ENCODE assay signal across 9 cellular contexts in the genomic region with DNA sequence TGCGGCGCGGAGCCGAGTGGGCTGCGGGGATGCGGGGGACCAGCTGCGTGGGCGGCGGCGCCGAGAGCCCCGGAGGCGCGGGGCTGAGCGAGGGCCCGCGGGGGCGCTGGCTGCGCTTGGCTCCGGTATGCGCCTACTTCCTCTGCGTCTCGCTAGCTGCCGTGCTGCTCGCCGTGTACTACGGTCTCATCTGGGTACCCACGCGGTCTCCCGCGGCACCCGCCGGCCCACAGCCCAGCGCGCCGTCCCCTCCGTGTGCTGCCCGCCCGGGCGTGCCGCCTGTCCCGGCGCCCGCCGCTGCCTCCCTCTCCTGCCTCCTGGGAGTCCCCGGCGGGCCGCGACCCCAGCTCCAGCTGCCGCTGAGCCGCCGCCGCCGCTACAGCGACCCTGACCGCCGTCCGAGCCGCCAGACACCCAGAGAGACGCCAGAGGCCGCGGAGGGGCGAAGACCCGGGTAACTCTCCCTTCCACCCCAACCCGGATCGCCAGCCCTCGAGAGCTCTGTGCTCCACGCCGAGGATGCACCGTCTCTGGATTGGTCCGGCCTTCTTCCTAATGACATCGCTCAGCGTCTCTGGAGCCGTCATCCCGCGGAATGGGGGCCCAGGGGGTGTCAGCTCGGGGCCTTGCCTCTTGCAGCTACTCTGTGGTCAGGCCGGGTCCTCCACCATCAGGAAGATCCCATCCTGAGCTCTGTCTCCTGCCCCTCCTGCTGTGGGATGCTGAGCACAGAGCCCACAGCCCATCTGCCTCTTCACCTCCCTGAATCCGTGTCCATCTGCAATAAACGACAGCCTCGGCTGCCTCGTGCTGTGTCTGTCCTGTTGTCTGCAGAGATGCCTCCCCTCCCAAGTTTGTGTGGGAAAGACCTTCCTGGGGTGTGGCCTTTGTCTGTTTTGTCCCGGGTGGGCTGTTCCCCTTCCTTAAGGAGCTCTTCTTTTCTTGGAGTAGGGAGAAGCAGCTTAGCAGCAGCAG. TPM values are rescaled to one million over a fixed set of nuclear protein-coding genes. Genes with fewer than 3 reads are reported as not detected.
A peak's percentile ranks its signal among the peaks of the same experiment; 100 is the strongest.
DNase-seq lines count a peak whose midpoint lies in the region; ATAC-seq, FAIRE-seq and TF ChIP-seq lines count a peak whose summit lies in the region.
"Had no signal": no experiment of that assay in that cellular context is flagged by ENCODE, and none has a peak within 500 bp of the region (broad histone marks: within the 10 kb centered on the region; RNA-seq: fewer than 3 reads in every experiment).

No MANE protein-coding gene starts in this region.

- H3K27ac Mint-ChIP-seq in activated naive CD8-positive, alpha-beta T cell treated with anti-CD3 and anti-CD28 coated beads, Interleukin-2, amount 10 ng/mL, durations not matched to agents 7 days and 5 days, result peak overlapping the region; percentile 54

- no peaks in the 10 kb centered on the region for H3K9me2 ChIP-seq in SK-N-SH

- H3K36me3 Mint-ChIP-seq in activated naive CD8-positive, alpha-beta T cell treated with anti-CD3 and anti-CD28 coated beads, Interleukin-2, amount 10 ng/mL, durations not matched to agents 7 days and 5 days, result peaks cover 22% of the 10 kb centered on the region

- WGBS in SK-N-SH (ENCODE audit: low lambda C conversion rate), result 12% methylated on average over 32 of the region's 83 CpGs
- WGBS in small intestine, 3 donors, result 7 to 20% (median 14%) methylated on average over 35 to 83 of the region's 83 CpGs

- H3K4me3 ChIP-seq in SK-N-SH (ENCODE audit: low read depth in 2 of 2, low read length in 1 of 2) (peak overlapping the region; percentile 53 to 56), iPS-15b (ENCODE audit: low read depth, low read length) (peak overlapping the region; percentile 59), small intestine (ENCODE audit: low read depth in 1 of 2, low read length in 2 of 2) (peak overlapping the region; percentile 52 to 63)

- H3K36me3 ChIP-seq in SK-N-SH (replicated peaks in 1 of 2; ENCODE audit: control insufficient read depth in 1 of 2, insufficient read depth in 2 of 2, low read length in 1 of 2) (peaks cover 10 to 13% of the 10 kb centered on the region in 2 experiments), iPS-15b (ENCODE audit: control insufficient read depth, insufficient read depth, low read length) (peaks cover 15% of the 10 kb centered on the region), small intestine (ENCODE audit: control insufficient read depth in 2 of 2, insufficient read depth in 2 of 2, low read length in 2 of 2) (peaks cover 0 to 4% of the 10 kb centered on the region in 2 donors)

- H3F3A ChIP-seq in SK-N-SH (replicated peaks; ENCODE audit: insufficient read depth), result peaks cover 28% of the 10 kb centered on the region

- FAIRE-seq in small intestine (lab: Jason Lieb, UNC), result no peak
- FAIRE-seq in HTR-8/SVneo (lab: Jason Lieb, UNC), result no peak
- FAIRE-seq: colon had no signal

- CTCF ChIA-PET in SK-N-SH (lab: Yijun Ruan, JAX), result interaction anchor here (0.7 to 3.7 kb wide), 11 partner anchors 9 to 424 kb away, joined by 3 to 34 read pairs (median 5); partner anchors contain the start of gene DHX34

- H3K27ac ChIP-seq in SK-N-SH (ENCODE audit: low read depth in 2 of 2, low read length in 1 of 2), result peak overlapping the region in 1 of 2 experiments; percentile 39; a peak in 3 of 4 replicates
- H3K27ac ChIP-seq in small intestine (ENCODE audit: low read depth in 1 of 2, low read length in 1 of 2), result peak overlapping the region in 1 of 2 donors; percentile 55

- no peaks in the 10 kb centered on the region for H3K27me3 Mint-ChIP-seq in activated naive CD8-positive, alpha-beta T cell treated with anti-CD3 and anti-CD28 coated beads, Interleukin-2, amount 10 ng/mL, durations not matched to agents 7 days and 5 days

- no peak overlapping the region for H2AFZ ChIP-seq in SK-N-SH (ENCODE audit: low read depth)

- no peaks in the 10 kb centered on the region for H3K9me3 Mint-ChIP-seq in activated naive CD8-positive, alpha-beta T cell treated with anti-CD3 and anti-CD28 coated beads, Interleukin-2, amount 10 ng/mL, durations not matched to agents 7 days and 5 days

- H3K9ac ChIP-seq in SK-N-SH (peak overlapping the region; percentile 59), iPS-15b (ENCODE audit: low read depth, low read length) (no peak overlapping the region)

- H3K4me1 ChIP-seq in SK-N-SH (ENCODE audit: control insufficient read depth in 1 of 2, insufficient read depth in 2 of 2, low read depth in 1 of 2, low read length in 1 of 2) (peaks cover 10 to 18% of the 10 kb centered on the region in 2 experiments; a peak in 3 of 4 replicates), iPS-15b (ENCODE audit: control insufficient read depth, insufficient read depth, low read length) (peaks cover 3% of the 10 kb centered on the region), small intestine (ENCODE audit: control insufficient read depth in 2 of 2, insufficient read depth in 1 of 2, low read depth in 1 of 2, low read length in 1 of 2) (peaks cover 0 to 2% of the 10 kb centered on the region in 2 donors)

- POLR2A ChIA-PET in SK-N-SH (lab: Yijun Ruan, JAX), result interaction anchor here (0.6 to 2.6 kb wide), 3 partner anchors 18 to 444 kb away, joined by 3 to 18 read pairs (median 4); partner anchors contain the start of gene CCDC9
- POLR2A ChIA-PET in activated naive CD8-positive, alpha-beta T cell treated with anti-CD3 and anti-CD28 coated beads, Interleukin-2, amount 10 ng/mL, durations not matched to agents 7 days and 5 days (lab: Charles Lee), result interaction anchor here (0.9 to 2.8 kb wide), 11 partner anchors 12 to 227 kb away, joined by 3 to 63 read pairs (median 10); partner anchors contain the start of genes CCDC9, DHX34, TMEM160 and ZC3H4

- H3K79me2 ChIP-seq in SK-N-SH (ENCODE audit: insufficient read depth), result no peaks in the 10 kb centered on the region

- no peak for TF ChIP-seq EP300 in SK-N-SH (IDR thresholded peaks at IDR 0.05; ENCODE audit: borderline replicate concordance in 1 of 2, low read depth in 1 of 2, low read length in 1 of 2)

- H3K4me2 ChIP-seq in SK-N-SH, result peak overlapping the region; percentile 82

- no peak for TF ChIP-seq RAD21 in SK-N-SH (IDR thresholded peaks at IDR 0.05; ENCODE audit: low read length)

- no peak for TF ChIP-seq CTCF in SK-N-SH (IDR thresholded peaks at IDR 0.05)

- H3K4me3 Mint-ChIP-seq in activated naive CD8-positive, alpha-beta T cell treated with anti-CD3 and anti-CD28 coated beads, Interleukin-2, amount 10 ng/mL, durations not matched to agents 7 days and 5 days, result peak overlapping the region; percentile 66

- H3K9me3 ChIP-seq in SK-N-SH (no peaks in the 10 kb centered on the region), iPS-15b (ENCODE audit: control insufficient read depth, insufficient read depth, low read length) (no peaks in the 10 kb centered on the region), small intestine (ENCODE audit: control insufficient read depth, low read depth) (no peaks in the 10 kb centered on the region)

- DNase-seq in SK-N-SH (peak; percentile 60), small intestine (no peak), HTR-8/SVneo (ENCODE audit: insufficient read length, low spot score) (no peak)
- no peak for DNase-seq in activated naive CD8-positive, alpha-beta T cell treated with anti-CD3 and anti-CD28 coated beads, Interleukin-2, amount 10 ng/mL, durations not matched to agents 7 days and 5 days

- H3K4me1 Mint-ChIP-seq in activated naive CD8-positive, alpha-beta T cell treated with anti-CD3 and anti-CD28 coated beads, Interleukin-2, amount 10 ng/mL, durations not matched to agents 7 days and 5 days, result peaks cover 13% of the 10 kb centered on the region

- no peak; the same call in 2 of the 3 replicates for ATAC-seq in SK-N-SH treated with all-trans-retinoic acid at 6 μM for 48 hours
- ATAC-seq in HG03442 (IDR thresholded peaks at IDR 0.05; ENCODE audit: unreplicated experiment), result peak; percentile 1
- ATAC-seq in activated naive CD8-positive, alpha-beta T cell treated with anti-CD3 and anti-CD28 coated beads, Interleukin-2, amount 10 ng/mL, durations not matched to agents 7 days and 5 days (ENCODE audit: low read depth), result peak; percentile 4
- no peak for ATAC-seq in GM18870 (IDR thresholded peaks at IDR 0.05; ENCODE audit: unreplicated experiment)

- H4K20me1 ChIP-seq in SK-N-SH (ENCODE audit: insufficient read depth), result no peaks in the 10 kb centered on the region; the same call in 1 of the 2 replicates

- H3K27me3 ChIP-seq in SK-N-SH (ENCODE audit: insufficient read depth) (no peaks in the 10 kb centered on the region), iPS-15b (ENCODE audit: control insufficient read depth, insufficient read depth, low read length) (peaks cover 8% of the 10 kb centered on the region), small intestine (ENCODE audit: control insufficient read depth in 2 of 2, insufficient read depth in 2 of 2, low read length in 2 of 2) (no peaks in the 10 kb centered on the region)

RNA-seq across cellular contexts. Expression of gene INAFM1, which starts 0.5 kb away (rescaled TPM):
- 3.8 and 5.5 TPM in 2 replicates for polyA plus RNA-seq in SK-N-SH (2012; rRNA removed)
- 2.3 and 3.0 TPM in 2 replicates for polyA plus RNA-seq in SK-N-SH (2012; cell fraction: cytosol; rRNA removed)
- 10.2 and 19.9 TPM in 2 replicates for polyA plus RNA-seq in SK-N-SH (2012; cell fraction: nucleus; rRNA removed)
- 10 to 100 TPM; 14.2 to 15.4 TPM for total RNA-seq in activated naive CD8-positive, alpha-beta T cell treated with anti-CD3 and anti-CD28 coated beads, Interleukin-2, amount 10 ng/mL, durations not matched to agents 7 days and 5 days
- polyA plus RNA-seq in small intestine, result 1 to 10 TPM; 5.8 to 6.6 (median 5.9) TPM

RNA-seq across cellular contexts. Expression of gene CCDC9, which starts 18.9 kb away (rescaled TPM):
- polyA plus RNA-seq in SK-N-SH (2012; rRNA removed) (9.8 and 12.4 TPM in 2 replicates), small intestine (10 to 100 TPM; 12.1 to 23.0 (median 22.2) TPM)
- 4.0 and 5.3 TPM in 2 replicates for polyA plus RNA-seq in SK-N-SH (2012; cell fraction: cytosol; rRNA removed)
- polyA plus RNA-seq in SK-N-SH (2012; cell fraction: nucleus; rRNA removed), result 28.4 and 46.4 TPM in 2 replicates
- 10 to 100 TPM; 37.8 to 39.6 TPM for total RNA-seq in activated naive CD8-positive, alpha-beta T cell treated with anti-CD3 and anti-CD28 coated beads, Interleukin-2, amount 10 ng/mL, durations not matched to agents 7 days and 5 days

RNA-seq across cellular contexts. Expression of gene C5AR1, which starts 34.5 kb away (rescaled TPM):
- polyA plus RNA-seq in SK-N-SH (2012; rRNA removed), result 1.2 and 1.3 TPM in 2 replicates
- 0.51 and 0.54 TPM in 2 replicates for polyA plus RNA-seq in SK-N-SH (2012; cell fraction: cytosol; rRNA removed)
- 10.5 and 11.2 TPM in 2 replicates for polyA plus RNA-seq in SK-N-SH (2012; cell fraction: nucleus; rRNA removed)
- 1 to 10 TPM; 4.0 to 4.6 TPM for total RNA-seq in activated naive CD8-positive, alpha-beta T cell treated with anti-CD3 and anti-CD28 coated beads, Interleukin-2, amount 10 ng/mL, durations not matched to agents 7 days and 5 days
- polyA plus RNA-seq in small intestine, result 1 to 10 TPM in 2 of 3 donors, under 1 TPM in 1; 0.67 to 8.6 (median 1.4) TPM

RNA-seq across cellular contexts. Expression of gene BBC3, which starts 44.2 kb away (rescaled TPM):
- polyA plus RNA-seq in SK-N-SH (2012; rRNA removed) (14.5 and 16.1 TPM in 2 replicates), small intestine (1 to 10 TPM; 3.1 to 9.3 (median 5.4) TPM)
- 9.9 and 12.9 TPM in 2 replicates for polyA plus RNA-seq in SK-N-SH (2012; cell fraction: cytosol; rRNA removed)
- polyA plus RNA-seq in SK-N-SH (2012; cell fraction: nucleus; rRNA removed), result 14.3 and 14.4 TPM in 2 replicates
- 10 to 100 TPM; 29.5 to 29.9 TPM for total RNA-seq in activated naive CD8-positive, alpha-beta T cell treated with anti-CD3 and anti-CD28 coated beads, Interleukin-2, amount 10 ng/mL, durations not matched to agents 7 days and 5 days

RNA-seq across cellular contexts. Expression of gene C5AR2, which starts 56.8 kb away (rescaled TPM):
- polyA plus RNA-seq in SK-N-SH (2012; rRNA removed) (0.02 TPM in 1 of 2 replicates, not detected in the other), small intestine (under 1 TPM in 1 of 3 donors, not detected in 2; 0.91 TPM)
- polyA plus RNA-seq in SK-N-SH (2012; cell fraction: cytosol; rRNA removed), result 0.01 TPM in 1 of 2 replicates, not detected in the other
- 0.05 TPM in 1 of 2 replicates, not detected in the other for polyA plus RNA-seq in SK-N-SH (2012; cell fraction: nucleus; rRNA removed)
- total RNA-seq in activated naive CD8-positive, alpha-beta T cell treated with anti-CD3 and anti-CD28 coated beads, Interleukin-2, amount 10 ng/mL, durations not matched to agents 7 days and 5 days, result under 1 TPM; 0.72 to 0.85 TPM

Comparison
In these comparisons a context has a peak if more than half of its experiments do, and no peak if none do; other contexts are left out.
1. ATAC-seq: peak in HG03442 (single experiment) and activated naive CD8-positive, alpha-beta T cell treated with anti-CD3 and anti-CD28 coated beads, Interleukin-2, amount 10 ng/mL, durations not matched to agents 7 days and 5 days (single experiment); none in SK-N-SH treated with all-trans-retinoic acid at 6 μM for 48 hours (single experiment) and GM18870 (single experiment).
2. Peak in every context shown above with its lines, with median percentiles within 50 percentile points of each other: H3K4me3 ChIP-seq.